20 cellular contexts compared by ENCODE assay signal in genomic region chrX:153468008-153468580, GRCh38. TPM values are rescaled to one million over a fixed set of nuclear protein-coding genes. Genes with fewer than 3 reads are reported as not detected.
"Had no signal": no experiment of that assay in that cellular context is flagged by ENCODE, and none has a peak within 500 bp of the region (broad histone marks: within the 10 kb centered on the region; RNA-seq: fewer than 3 reads in every experiment).

No MANE protein-coding gene starts in this region.

- H3K4me1 ChIP-seq: foreskin keratinocyte had no signal

- DNase-seq: activated CD4-positive, alpha-beta memory T cell treated with anti-CD3 and anti-CD28 coated beads, Interleukin-2, amount 10 ng/mL, durations not matched to agents 7 days and 5 days; activated CD4-positive, alpha-beta T cell treated with anti-CD3 and anti-CD28 coated beads for 4 hours; activated effector memory CD4-positive, alpha-beta T cell treated with anti-CD3 and anti-CD28 coated beads, Interleukin-2, amount 50 U/mL, for 16 hours; activated T-cell treated with anti-CD3 and anti-CD28 coated beads, Interleukin-2, amount 50 U/mL, for 48 hours; amniotic stem cell; central memory CD4-positive, alpha-beta T cell; effector CD4-positive, alpha-beta T cell; foreskin keratinocyte; glutamatergic neuron; hypothalamus; T-helper 17 cell had no signal

- H3K36me3 Mint-ChIP-seq: WTC11 had no signal

- H3K9me3 Mint-ChIP-seq: activated CD4-positive, alpha-beta memory T cell treated with anti-CD3 and anti-CD28 coated beads, Interleukin-2, amount 10 ng/mL, durations not matched to agents 7 days and 5 days; activated naive CD4-positive, alpha-beta T cell treated with anti-CD3 and anti-CD28 coated beads, Interleukin-2, amount 50 U/mL, for 24 hours; WTC11 had no signal

- H3K27me3 Mint-ChIP-seq: activated CD4-positive, alpha-beta memory T cell treated with anti-CD3 and anti-CD28 coated beads, Interleukin-2, amount 10 ng/mL, durations not matched to agents 7 days and 5 days; activated naive CD4-positive, alpha-beta T cell treated with anti-CD3 and anti-CD28 coated beads, Interleukin-2, amount 50 U/mL, for 24 hours; progenitor cell of endocrine pancreas; T-helper 17 cell had no signal

- H3K4me3 ChIP-seq: coronary artery had no signal

- ATAC-seq: foreskin keratinocyte, right cardiac atrium, T-helper 17 cell, WTC11 had no signal

- H3K27ac Mint-ChIP-seq: activated CD4-positive, alpha-beta memory T cell treated with anti-CD3 and anti-CD28 coated beads, Interleukin-2, amount 10 ng/mL, durations not matched to agents 7 days and 5 days; WTC11 had no signal

- H3K27me3 ChIP-seq: foreskin keratinocyte had no signal

- H3K4me1 Mint-ChIP-seq: WTC11 had no signal

- H3K27ac ChIP-seq: coronary artery, foreskin keratinocyte had no signal

RNA-seq across cellular contexts. Expression of gene BGN, which starts 26.7 kb away (rescaled TPM):
- total RNA-seq: activated CD4-positive, alpha-beta memory T cell treated with anti-CD3 and anti-CD28 coated beads, Interleukin-2, amount 10 ng/mL, durations not matched to agents 7 days and 5 days; T-helper 17 cell had no signal

RNA-seq across cellular contexts. Expression of gene ATP2B3, which starts 49.3 kb away (rescaled TPM):
- total RNA-seq: activated CD4-positive, alpha-beta memory T cell treated with anti-CD3 and anti-CD28 coated beads, Interleukin-2, amount 10 ng/mL, durations not matched to agents 7 days and 5 days; foreskin keratinocyte; kidney epithelial cell; mesenteric fat pad; omental fat pad; right cardiac atrium; T-helper 17 cell; ureter had no signal
